20 cellular contexts compared by ENCODE assay signal in the genomic region with DNA sequence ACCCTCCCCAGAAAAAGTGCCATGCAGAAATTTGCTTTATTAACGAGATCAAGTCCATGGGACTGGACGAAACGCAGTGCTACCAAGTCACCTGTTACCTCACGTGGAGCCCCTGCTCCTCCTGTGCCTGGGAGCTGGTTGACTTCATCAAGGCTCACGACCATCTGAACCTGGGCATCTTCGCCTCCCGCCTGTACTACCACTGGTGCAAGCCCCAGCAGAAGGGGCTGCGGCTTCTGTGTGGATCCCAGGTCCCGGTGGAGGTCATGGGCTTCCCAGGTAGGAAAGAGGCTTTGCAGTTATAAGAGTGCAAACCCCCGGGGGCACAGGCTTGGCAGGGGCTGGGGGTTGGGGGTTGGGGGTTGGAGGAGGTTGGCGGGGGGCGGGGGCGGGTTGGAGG. TPM values are rescaled to one million over a fixed set of nuclear protein-coding genes. Genes with fewer than 3 reads are reported as not detected.
"Had no signal": no experiment of that assay in that cellular context is flagged by ENCODE, and none has a peak within 500 bp of the region (broad histone marks: within the 10 kb centered on the region; RNA-seq: fewer than 3 reads in every experiment).

No MANE protein-coding gene starts in this region.

- H3K4me3 Mint-ChIP-seq: activated naive CD8-positive, alpha-beta T cell; mesothelial cell of epicardium had no signal

- H3K27ac Mint-ChIP-seq: mesothelial cell of epicardium had no signal

- H3K27me3 ChIP-seq: body of pancreas, hepatocyte, right atrium auricular region, suprapubic skin, transverse colon, vagina had no signal

- DNase-seq: activated CD4-positive, alpha-beta T cell treated with anti-CD3 and anti-CD28 coated beads, Interleukin-2, amount 50 U/mL, for 1 hour; activated CD8-positive, alpha-beta memory T cell treated with anti-CD3 and anti-CD28 coated beads, Interleukin-2, amount 50 U/mL, for 48 hours; activated gamma-delta T cell; activated T-cell treated with anti-CD3 and anti-CD28 coated beads, Interleukin-2, amount 50 U/mL, for 48 hours; amygdala; body of pancreas; stimulated activated CD4-positive, alpha-beta T cell treated with anti-CD3 and anti-CD28 coated beads, Interleukin-12 subunit alpha, Interleukin-12 subunit beta, amount 100 ng/mL, for 4 hours; stimulated activated CD4-positive, alpha-beta T cell treated with anti-CD3 and anti-CD28 coated beads, Interleukin-2, amount 100 ng/mL, for 24 hours; stimulated activated naive CD8-positive, alpha-beta T cell treated with anti-CD3 and anti-CD28 coated beads, Interleukin-15, amount 100 ng/mL, for 72 hours; T-helper 9 cell; transverse colon had no signal

- H3K4me3 ChIP-seq: body of pancreas, hepatocyte, lung, prostate gland, right atrium auricular region, suprapubic skin, transverse colon, vagina had no signal

- H3K36me3 Mint-ChIP-seq: activated naive CD8-positive, alpha-beta T cell; mesothelial cell of epicardium had no signal

- H3K4me1 ChIP-seq: body of pancreas, prostate gland had no signal

- H3K36me3 ChIP-seq: prostate gland, right atrium auricular region, suprapubic skin, transverse colon, vagina had no signal

- H3K27ac ChIP-seq: body of pancreas, hepatocyte, prostate gland, right atrium auricular region, suprapubic skin, transverse colon, vagina had no signal

- ATAC-seq: body of pancreas; stimulated activated naive CD8-positive, alpha-beta T cell treated with anti-CD3 and anti-CD28 coated beads, Interleukin-15, amount 100 ng/mL, for 72 hours had no signal

- H3K9me3 Mint-ChIP-seq: mesothelial cell of epicardium; stimulated activated naive CD8-positive, alpha-beta T cell treated with anti-CD3 and anti-CD28 coated beads, Interleukin-15, amount 100 ng/mL, for 72 hours had no signal

- H3K9me3 ChIP-seq: body of pancreas, prostate gland, right atrium auricular region, suprapubic skin, transverse colon, vagina had no signal

- H3K27me3 Mint-ChIP-seq: activated naive CD8-positive, alpha-beta T cell; stimulated activated naive CD8-positive, alpha-beta T cell treated with anti-CD3 and anti-CD28 coated beads, Interleukin-15, amount 100 ng/mL, for 72 hours had no signal

RNA-seq across cellular contexts. Expression of a gene that starts 4.2 kb away (rescaled TPM):
- polyA plus RNA-seq: hepatocyte, neural cell had no signal

RNA-seq across cellular contexts. Expression of a gene that starts 24.2 kb away (rescaled TPM):
- polyA plus RNA-seq: neural cell had no signal
